In the genomic region with DNA sequence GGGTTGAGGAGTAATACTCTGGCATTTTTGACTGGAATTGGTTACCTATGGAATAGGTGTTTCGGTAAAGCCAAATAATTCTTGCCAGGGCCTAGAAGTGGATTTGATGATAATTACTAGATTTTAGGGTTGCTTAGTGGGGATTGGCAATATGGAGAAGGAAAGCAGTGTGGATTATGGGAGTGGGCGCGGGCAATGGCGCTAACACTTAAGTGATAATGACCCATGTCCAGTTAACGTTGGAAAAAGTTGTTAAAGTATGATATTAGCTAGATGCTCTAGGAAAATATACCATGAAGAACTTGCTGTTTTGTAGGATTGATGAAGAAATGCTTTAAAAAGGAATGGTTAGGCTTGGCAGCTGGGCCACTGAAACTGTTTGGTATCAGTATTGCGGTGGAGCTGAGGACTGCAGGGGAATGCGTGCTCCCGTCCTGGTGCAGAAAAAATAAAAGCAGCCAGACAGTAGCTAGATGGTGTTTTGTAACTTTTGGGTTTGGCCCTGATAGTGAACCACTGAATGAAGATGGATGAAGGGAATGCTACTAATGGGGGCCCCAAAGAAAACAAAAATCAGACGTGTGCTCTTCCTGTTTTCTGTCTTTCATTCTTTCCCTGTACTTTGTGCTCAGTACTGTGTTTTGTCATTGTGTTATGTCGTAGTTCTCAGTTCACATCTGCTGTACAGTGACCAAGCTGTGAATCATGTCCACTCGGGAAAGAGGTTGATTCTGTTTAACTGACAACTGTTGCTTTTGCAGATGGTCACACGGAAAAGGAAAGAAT, we compare ENCODE assay signal across 1 cellular context.
TF ChIP-seq lines count a peak whose summit lies in the region.

No MANE protein-coding gene starts in this region.

TF ChIP-seq in HepG2, 621 proteins besides CTCF, POLR2A, EP300 and RAD21 (continued from another document and continues in another):
- TF ChIP-seq, protein P1, sequence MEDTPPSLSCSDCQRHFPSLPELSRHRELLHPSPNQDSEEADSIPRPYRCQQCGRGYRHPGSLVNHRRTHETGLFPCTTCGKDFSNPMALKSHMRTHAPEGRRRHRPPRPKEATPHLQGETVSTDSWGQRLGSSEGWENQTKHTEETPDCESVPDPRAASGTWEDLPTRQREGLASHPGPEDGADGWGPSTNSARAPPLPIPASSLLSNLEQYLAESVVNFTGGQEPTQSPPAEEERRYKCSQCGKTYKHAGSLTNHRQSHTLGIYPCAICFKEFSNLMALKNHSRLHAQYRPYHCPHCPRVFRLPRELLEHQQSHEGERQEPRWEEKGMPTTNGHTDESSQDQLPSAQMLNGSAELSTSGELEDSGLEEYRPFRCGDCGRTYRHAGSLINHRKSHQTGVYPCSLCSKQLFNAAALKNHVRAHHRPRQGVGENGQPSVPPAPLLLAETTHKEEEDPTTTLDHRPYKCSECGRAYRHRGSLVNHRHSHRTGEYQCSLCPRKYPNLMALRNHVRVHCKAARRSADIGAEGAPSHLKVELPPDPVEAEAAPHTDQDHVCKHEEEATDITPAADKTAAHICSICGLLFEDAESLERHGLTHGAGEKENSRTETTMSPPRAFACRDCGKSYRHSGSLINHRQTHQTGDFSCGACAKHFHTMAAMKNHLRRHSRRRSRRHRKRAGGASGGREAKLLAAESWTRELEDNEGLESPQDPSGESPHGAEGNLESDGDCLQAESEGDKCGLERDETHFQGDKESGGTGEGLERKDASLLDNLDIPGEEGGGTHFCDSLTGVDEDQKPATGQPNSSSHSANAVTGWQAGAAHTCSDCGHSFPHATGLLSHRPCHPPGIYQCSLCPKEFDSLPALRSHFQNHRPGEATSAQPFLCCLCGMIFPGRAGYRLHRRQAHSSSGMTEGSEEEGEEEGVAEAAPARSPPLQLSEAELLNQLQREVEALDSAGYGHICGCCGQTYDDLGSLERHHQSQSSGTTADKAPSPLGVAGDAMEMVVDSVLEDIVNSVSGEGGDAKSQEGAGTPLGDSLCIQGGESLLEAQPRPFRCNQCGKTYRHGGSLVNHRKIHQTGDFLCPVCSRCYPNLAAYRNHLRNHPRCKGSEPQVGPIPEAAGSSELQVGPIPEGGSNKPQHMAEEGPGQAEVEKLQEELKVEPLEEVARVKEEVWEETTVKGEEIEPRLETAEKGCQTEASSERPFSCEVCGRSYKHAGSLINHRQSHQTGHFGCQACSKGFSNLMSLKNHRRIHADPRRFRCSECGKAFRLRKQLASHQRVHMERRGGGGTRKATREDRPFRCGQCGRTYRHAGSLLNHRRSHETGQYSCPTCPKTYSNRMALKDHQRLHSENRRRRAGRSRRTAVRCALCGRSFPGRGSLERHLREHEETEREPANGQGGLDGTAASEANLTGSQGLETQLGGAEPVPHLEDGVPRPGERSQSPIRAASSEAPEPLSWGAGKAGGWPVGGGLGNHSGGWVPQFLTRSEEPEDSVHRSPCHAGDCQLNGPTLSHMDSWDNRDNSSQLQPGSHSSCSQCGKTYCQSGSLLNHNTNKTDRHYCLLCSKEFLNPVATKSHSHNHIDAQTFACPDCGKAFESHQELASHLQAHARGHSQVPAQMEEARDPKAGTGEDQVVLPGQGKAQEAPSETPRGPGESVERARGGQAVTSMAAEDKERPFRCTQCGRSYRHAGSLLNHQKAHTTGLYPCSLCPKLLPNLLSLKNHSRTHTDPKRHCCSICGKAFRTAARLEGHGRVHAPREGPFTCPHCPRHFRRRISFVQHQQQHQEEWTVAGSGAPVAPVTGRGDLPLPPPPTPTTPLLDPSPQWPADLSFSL (CRISPR knock-in tag; IDR thresholded peaks at IDR 0.05) = peak; percentile 83
- TF ChIP-seq EED (CRISPR knock-in tag; IDR thresholded peaks at IDR 0.05) = no peak
- TF ChIP-seq MTA1 (CRISPR knock-in tag; IDR thresholded peaks at IDR 0.05; ENCODE audit: borderline replicate concordance) = no peak
- TF ChIP-seq KDM2A (CRISPR knock-in tag; IDR thresholded peaks at IDR 0.05; ENCODE audit: borderline replicate concordance, low read depth) = 0 out of 2 replicates have a peak, but pooled peaks have one; percentile 40
- TF ChIP-seq HNRNPK (IDR thresholded peaks at IDR 0.05; ENCODE audit: low read depth, low read length, poor library complexity, severe bottlenecking) = no peak
- TF ChIP-seq, protein P2, sequence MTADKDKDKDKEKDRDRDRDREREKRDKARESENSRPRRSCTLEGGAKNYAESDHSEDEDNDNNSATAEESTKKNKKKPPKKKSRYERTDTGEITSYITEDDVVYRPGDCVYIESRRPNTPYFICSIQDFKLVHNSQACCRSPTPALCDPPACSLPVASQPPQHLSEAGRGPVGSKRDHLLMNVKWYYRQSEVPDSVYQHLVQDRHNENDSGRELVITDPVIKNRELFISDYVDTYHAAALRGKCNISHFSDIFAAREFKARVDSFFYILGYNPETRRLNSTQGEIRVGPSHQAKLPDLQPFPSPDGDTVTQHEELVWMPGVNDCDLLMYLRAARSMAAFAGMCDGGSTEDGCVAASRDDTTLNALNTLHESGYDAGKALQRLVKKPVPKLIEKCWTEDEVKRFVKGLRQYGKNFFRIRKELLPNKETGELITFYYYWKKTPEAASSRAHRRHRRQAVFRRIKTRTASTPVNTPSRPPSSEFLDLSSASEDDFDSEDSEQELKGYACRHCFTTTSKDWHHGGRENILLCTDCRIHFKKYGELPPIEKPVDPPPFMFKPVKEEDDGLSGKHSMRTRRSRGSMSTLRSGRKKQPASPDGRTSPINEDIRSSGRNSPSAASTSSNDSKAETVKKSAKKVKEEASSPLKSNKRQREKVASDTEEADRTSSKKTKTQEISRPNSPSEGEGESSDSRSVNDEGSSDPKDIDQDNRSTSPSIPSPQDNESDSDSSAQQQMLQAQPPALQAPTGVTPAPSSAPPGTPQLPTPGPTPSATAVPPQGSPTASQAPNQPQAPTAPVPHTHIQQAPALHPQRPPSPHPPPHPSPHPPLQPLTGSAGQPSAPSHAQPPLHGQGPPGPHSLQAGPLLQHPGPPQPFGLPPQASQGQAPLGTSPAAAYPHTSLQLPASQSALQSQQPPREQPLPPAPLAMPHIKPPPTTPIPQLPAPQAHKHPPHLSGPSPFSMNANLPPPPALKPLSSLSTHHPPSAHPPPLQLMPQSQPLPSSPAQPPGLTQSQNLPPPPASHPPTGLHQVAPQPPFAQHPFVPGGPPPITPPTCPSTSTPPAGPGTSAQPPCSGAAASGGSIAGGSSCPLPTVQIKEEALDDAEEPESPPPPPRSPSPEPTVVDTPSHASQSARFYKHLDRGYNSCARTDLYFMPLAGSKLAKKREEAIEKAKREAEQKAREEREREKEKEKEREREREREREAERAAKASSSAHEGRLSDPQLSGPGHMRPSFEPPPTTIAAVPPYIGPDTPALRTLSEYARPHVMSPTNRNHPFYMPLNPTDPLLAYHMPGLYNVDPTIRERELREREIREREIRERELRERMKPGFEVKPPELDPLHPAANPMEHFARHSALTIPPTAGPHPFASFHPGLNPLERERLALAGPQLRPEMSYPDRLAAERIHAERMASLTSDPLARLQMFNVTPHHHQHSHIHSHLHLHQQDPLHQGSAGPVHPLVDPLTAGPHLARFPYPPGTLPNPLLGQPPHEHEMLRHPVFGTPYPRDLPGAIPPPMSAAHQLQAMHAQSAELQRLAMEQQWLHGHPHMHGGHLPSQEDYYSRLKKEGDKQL (CRISPR knock-in tag; IDR thresholded peaks at IDR 0.05; ENCODE audit: low read depth) = 0 out of 2 replicates have a peak, but pooled peaks have one; percentile 37
- TF ChIP-seq TGIF2 (CRISPR knock-in tag; IDR thresholded peaks at IDR 0.05) = peak; percentile 70; the same call in 1 of the 2 replicates
- 0 out of 2 replicates have a peak, but pooled peaks have one; percentile 38 for TF ChIP-seq HMG20B (CRISPR knock-in tag; conservative IDR thresholded peaks at IDR 0.05)
- peak; percentile 80; the same call in 1 of the 2 replicates for TF ChIP-seq TARDBP (CRISPR knock-in tag; IDR thresholded peaks at IDR 0.05)
- TF ChIP-seq SNAI1 (CRISPR knock-in tag; IDR thresholded peaks at IDR 0.05; ENCODE audit: borderline replicate concordance) = peak; percentile 67; the same call in 1 of the 2 replicates
- TF ChIP-seq ZBTB21 (CRISPR knock-in tag; IDR thresholded peaks at IDR 0.05) = peak; percentile 63; the same call in 1 of the 2 replicates
- TF ChIP-seq ZNF556 (CRISPR knock-in tag; IDR thresholded peaks at IDR 0.05; ENCODE audit: borderline replicate concordance) = 0 out of 2 replicates have a peak, but pooled peaks have one; percentile 4
- TF ChIP-seq ETV6 (CRISPR knock-in tag; conservative IDR thresholded peaks at IDR 0.05) = no peak
- 0 out of 2 replicates have a peak, but pooled peaks have one; percentile 18 for TF ChIP-seq ZNF383 (CRISPR knock-in tag; IDR thresholded peaks at IDR 0.05; ENCODE audit: borderline replicate concordance)
- no peak for TF ChIP-seq ESRRA (CRISPR knock-in tag; IDR thresholded peaks at IDR 0.05; ENCODE audit: low read depth)
- TF ChIP-seq ETV5 (CRISPR knock-in tag; IDR thresholded peaks at IDR 0.05; ENCODE audit: borderline replicate concordance) = peak; percentile 90
- TF ChIP-seq ELF1 (CRISPR knock-in tag; IDR thresholded peaks at IDR 0.05) = peak; percentile 75
- TF ChIP-seq, protein P3, sequence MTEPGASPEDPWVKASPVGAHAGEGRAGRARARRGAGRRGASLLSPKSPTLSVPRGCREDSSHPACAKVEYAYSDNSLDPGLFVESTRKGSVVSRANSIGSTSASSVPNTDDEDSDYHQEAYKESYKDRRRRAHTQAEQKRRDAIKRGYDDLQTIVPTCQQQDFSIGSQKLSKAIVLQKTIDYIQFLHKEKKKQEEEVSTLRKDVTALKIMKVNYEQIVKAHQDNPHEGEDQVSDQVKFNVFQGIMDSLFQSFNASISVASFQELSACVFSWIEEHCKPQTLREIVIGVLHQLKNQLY (CRISPR knock-in tag; IDR thresholded peaks at IDR 0.05) = 0 out of 2 replicates have a peak, but pooled peaks have one; percentile 25
- TF ChIP-seq, protein P4, sequence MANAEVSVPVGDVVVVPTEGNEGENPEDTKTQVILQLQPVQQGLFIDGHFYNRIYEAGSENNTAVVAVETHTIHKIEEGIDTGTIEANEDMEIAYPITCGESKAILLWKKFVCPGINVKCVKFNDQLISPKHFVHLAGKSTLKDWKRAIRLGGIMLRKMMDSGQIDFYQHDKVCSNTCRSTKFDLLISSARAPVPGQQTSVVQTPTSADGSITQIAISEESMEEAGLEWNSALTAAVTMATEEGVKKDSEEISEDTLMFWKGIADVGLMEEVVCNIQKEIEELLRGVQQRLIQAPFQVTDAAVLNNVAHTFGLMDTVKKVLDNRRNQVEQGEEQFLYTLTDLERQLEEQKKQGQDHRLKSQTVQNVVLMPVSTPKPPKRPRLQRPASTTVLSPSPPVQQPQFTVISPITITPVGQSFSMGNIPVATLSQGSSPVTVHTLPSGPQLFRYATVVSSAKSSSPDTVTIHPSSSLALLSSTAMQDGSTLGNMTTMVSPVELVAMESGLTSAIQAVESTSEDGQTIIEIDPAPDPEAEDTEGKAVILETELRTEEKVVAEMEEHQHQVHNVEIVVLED (CRISPR knock-in tag; IDR thresholded peaks at IDR 0.05; ENCODE audit: borderline replicate concordance) = no peak; the same call in 1 of the 2 replicates
- TF ChIP-seq, protein P5, sequence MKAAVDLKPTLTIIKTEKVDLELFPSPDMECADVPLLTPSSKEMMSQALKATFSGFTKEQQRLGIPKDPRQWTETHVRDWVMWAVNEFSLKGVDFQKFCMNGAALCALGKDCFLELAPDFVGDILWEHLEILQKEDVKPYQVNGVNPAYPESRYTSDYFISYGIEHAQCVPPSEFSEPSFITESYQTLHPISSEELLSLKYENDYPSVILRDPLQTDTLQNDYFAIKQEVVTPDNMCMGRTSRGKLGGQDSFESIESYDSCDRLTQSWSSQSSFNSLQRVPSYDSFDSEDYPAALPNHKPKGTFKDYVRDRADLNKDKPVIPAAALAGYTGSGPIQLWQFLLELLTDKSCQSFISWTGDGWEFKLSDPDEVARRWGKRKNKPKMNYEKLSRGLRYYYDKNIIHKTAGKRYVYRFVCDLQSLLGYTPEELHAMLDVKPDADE (CRISPR knock-in tag; IDR thresholded peaks at IDR 0.05) = no peak
- TF ChIP-seq FOXC1 (CRISPR knock-in tag; IDR thresholded peaks at IDR 0.05; ENCODE audit: borderline replicate concordance) = no peak
- 0 out of 2 replicates have a peak, but pooled peaks have one; percentile 35 for TF ChIP-seq ZNF775 (CRISPR knock-in tag; IDR thresholded peaks at IDR 0.05; ENCODE audit: borderline replicate concordance)
- TF ChIP-seq, protein P6, sequence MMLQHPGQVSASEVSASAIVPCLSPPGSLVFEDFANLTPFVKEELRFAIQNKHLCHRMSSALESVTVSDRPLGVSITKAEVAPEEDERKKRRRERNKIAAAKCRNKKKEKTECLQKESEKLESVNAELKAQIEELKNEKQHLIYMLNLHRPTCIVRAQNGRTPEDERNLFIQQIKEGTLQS (CRISPR knock-in tag; IDR thresholded peaks at IDR 0.05) = no peak; the same call in 1 of the 2 replicates
- peak; percentile 77 for TF ChIP-seq ZBTB7B (CRISPR knock-in tag; IDR thresholded peaks at IDR 0.05)
- no peak for TF ChIP-seq ATM (IDR thresholded peaks at IDR 0.05; ENCODE audit: borderline replicate concordance)
- no peak for TF ChIP-seq POLR2AphosphoS2 (IDR thresholded peaks at IDR 0.05; ENCODE audit: low read depth, low read length)
- peak; percentile 49; the same call in 1 of the 2 replicates for TF ChIP-seq JUNB (CRISPR knock-in tag; IDR thresholded peaks at IDR 0.05; ENCODE audit: borderline replicate concordance)
- TF ChIP-seq, protein P7, sequence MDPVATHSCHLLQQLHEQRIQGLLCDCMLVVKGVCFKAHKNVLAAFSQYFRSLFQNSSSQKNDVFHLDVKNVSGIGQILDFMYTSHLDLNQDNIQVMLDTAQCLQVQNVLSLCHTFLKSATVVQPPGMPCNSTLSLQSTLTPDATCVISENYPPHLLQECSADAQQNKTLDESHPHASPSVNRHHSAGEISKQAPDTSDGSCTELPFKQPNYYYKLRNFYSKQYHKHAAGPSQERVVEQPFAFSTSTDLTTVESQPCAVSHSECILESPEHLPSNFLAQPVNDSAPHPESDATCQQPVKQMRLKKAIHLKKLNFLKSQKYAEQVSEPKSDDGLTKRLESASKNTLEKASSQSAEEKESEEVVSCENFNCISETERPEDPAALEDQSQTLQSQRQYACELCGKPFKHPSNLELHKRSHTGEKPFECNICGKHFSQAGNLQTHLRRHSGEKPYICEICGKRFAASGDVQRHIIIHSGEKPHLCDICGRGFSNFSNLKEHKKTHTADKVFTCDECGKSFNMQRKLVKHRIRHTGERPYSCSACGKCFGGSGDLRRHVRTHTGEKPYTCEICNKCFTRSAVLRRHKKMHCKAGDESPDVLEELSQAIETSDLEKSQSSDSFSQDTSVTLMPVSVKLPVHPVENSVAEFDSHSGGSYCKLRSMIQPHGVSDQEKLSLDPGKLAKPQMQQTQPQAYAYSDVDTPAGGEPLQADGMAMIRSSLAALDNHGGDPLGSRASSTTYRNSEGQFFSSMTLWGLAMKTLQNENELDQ (CRISPR knock-in tag; IDR thresholded peaks at IDR 0.05; ENCODE audit: borderline replicate concordance) = no peak
- TF ChIP-seq, protein P8, sequence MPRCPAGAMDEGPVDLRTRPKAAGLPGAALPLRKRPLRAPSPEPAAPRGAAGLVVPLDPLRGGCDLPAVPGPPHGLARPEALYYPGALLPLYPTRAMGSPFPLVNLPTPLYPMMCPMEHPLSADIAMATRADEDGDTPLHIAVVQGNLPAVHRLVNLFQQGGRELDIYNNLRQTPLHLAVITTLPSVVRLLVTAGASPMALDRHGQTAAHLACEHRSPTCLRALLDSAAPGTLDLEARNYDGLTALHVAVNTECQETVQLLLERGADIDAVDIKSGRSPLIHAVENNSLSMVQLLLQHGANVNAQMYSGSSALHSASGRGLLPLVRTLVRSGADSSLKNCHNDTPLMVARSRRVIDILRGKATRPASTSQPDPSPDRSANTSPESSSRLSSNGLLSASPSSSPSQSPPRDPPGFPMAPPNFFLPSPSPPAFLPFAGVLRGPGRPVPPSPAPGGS (CRISPR knock-in tag; IDR thresholded peaks at IDR 0.05) = no peak
- TF ChIP-seq DNMT1 (CRISPR knock-in tag; IDR thresholded peaks at IDR 0.05) = no peak
- no peak for TF ChIP-seq ZSCAN31 (CRISPR knock-in tag; IDR thresholded peaks at IDR 0.05; ENCODE audit: low read depth)
- no peak; the same call in 1 of the 2 replicates for TF ChIP-seq KDM4B (CRISPR knock-in tag; IDR thresholded peaks at IDR 0.05)
- no peak for TF ChIP-seq BHLHE40 (IDR thresholded peaks at IDR 0.05; ENCODE audit: low read length)
- TF ChIP-seq PAF1 (CRISPR knock-in tag; IDR thresholded peaks at IDR 0.05) = no peak
- TF ChIP-seq ZSCAN25 (CRISPR knock-in tag; IDR thresholded peaks at IDR 0.05) = peak; percentile 69
- peak; percentile 86; the same call in 1 of the 2 replicates for TF ChIP-seq ISL2 (CRISPR knock-in tag; IDR thresholded peaks at IDR 0.05)
